1 cellular context compared by ENCODE assay signal in genomic region chr22:38230108-38230825, GRCh38.
TF ChIP-seq lines count a peak whose summit lies in the region.

No MANE protein-coding gene starts in this region.

TF ChIP-seq in endothelial cell of umbilical vein, 7 proteins besides CTCF, POLR2A, EP300 and RAD21 (continued from another document):
- TF ChIP-seq MAX (IDR thresholded peaks at IDR 0.05; ENCODE audit: insufficient read depth, insufficient read length) = no peak
- TF ChIP-seq POLR2AphosphoS5 (IDR thresholded peaks at IDR 0.05; ENCODE audit: insufficient read depth, low read depth, low read length) = no peak
TF ChIP-seq in endothelial cell of umbilical vein: peak in this region for 0.
